ENCODE assay signal across 8 cellular contexts in genomic region chr1:240149488-240150094, GRCh38. TPM values are rescaled to one million over a fixed set of nuclear protein-coding genes. Genes with fewer than 3 reads are reported as not detected.
DNase-seq lines count a peak whose midpoint lies in the region; ATAC-seq and TF ChIP-seq lines count a peak whose summit lies in the region.

No MANE protein-coding gene starts in this region.

- no peak for TF ChIP-seq EP300 in upper lobe of left lung (IDR thresholded peaks at IDR 0.05)

- peak; percentile 32 for TF ChIP-seq CTCF in AG04449 (IDR thresholded peaks at IDR 0.05; ENCODE audit: insufficient read depth, low read length, missing control alignments)
- TF ChIP-seq CTCF in upper lobe of left lung (IDR thresholded peaks at IDR 0.05): peak in 4 of 6 experiments; percentile 18 to 52 (median 44)

- no peaks in the 10 kb centered on the region for H3K9me3 ChIP-seq in upper lobe of left lung

- 38 to 58% methylated on average over 3 of the region's 3 CpGs for WGBS in upper lobe of left lung, 2 donors

- TF ChIP-seq POLR2A in upper lobe of left lung (IDR thresholded peaks at IDR 0.05): no peak

- H3K4me1 ChIP-seq in upper lobe of left lung: no peaks in the 10 kb centered on the region

- POLR2A ChIA-PET in AG04449 (lab: Yijun Ruan, JAX): no interaction called here

- DNase-seq in AG04449 (ENCODE audit: low read depth, low spot score) (no peak), LHCN-M2 (ENCODE audit: low read depth) (peak; percentile 62), SKM-1 treated with dmso at 0.1 percent for 144 hours (lab: John Stamatoyannopoulos, UW; ENCODE audit: unreplicated experiment) (peak; percentile 63), globus pallidus (ENCODE audit: low spot score) (peak; percentile 30), upper lobe of left lung (no peak), KG1 (lab: John Stamatoyannopoulos, UW) (no peak), 8988T (no peak)

- CTCF ChIA-PET in AG04449 (lab: Yijun Ruan, JAX): interaction anchor here (0.7 to 8.4 kb wide), 34 partner anchors 9 to 542 kb away, joined by 3 to 157 read pairs (median 6); partner anchors contain the start of gene FMN2

- no peak overlapping the region for H3K27ac ChIP-seq in upper lobe of left lung

- no peaks in the 10 kb centered on the region for H3K27me3 ChIP-seq in upper lobe of left lung

- ATAC-seq in GM18499 (IDR thresholded peaks at IDR 0.05; ENCODE audit: insufficient read depth, unreplicated experiment): peak; percentile 66
- no peak for ATAC-seq in upper lobe of left lung (ENCODE audit: low FRiP score in 2 of 2)

- H3K4me3 ChIP-seq in AG04449 (ENCODE audit: low read depth, low read length) (no peak overlapping the region), upper lobe of left lung (no peak overlapping the region)

- no peaks in the 10 kb centered on the region for H3K36me3 ChIP-seq in upper lobe of left lung

RNA-seq across cellular contexts. Expression of gene FMN2, which starts 57.9 kb away (rescaled TPM):
- total RNA-seq in LHCN-M2 (2014; rRNA removed) (14.8 and 34.0 TPM in 2 replicates), upper lobe of left lung (1 to 10 TPM in 1 of 6 donors, under 1 TPM in 4, not detected in 1; 0.06 to 1.0 (median 0.54) TPM)
- polyA plus RNA-seq in LHCN-M2 (2012): 40.7 TPM

Comparison
In these comparisons a context has a peak if more than half of its experiments do, and no peak if none do; other contexts are left out.
1. DNase-seq: peak in LHCN-M2 (single experiment), SKM-1 treated with dmso at 0.1 percent for 144 hours (single experiment) and globus pallidus (single experiment); none in AG04449 (single experiment), upper lobe of left lung (0 of 2), KG1 (single experiment) and 8988T (single experiment).